In the genomic region with DNA sequence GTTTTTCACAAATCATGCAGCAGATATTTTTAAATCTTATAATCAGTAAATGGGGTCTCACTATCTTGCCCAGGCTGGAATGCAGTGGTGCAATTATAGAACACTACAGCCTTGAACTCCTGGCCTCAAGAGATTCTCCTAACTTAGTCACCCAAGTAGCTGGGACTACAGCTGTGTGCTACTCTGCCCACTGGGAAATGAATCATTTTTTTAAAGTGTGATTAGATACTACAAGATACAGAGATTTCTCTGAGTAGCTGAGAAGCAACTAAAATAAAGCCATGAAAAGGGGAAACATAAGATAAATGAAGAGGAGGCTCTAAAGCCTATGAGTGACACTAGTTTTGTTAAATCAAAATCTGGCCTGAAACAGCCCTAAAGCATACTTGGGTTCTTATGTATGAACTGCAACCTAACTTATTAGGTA, we compare ENCODE assay signal across 17 cellular contexts.
A peak's percentile ranks its signal among the peaks of the same experiment; 100 is the strongest.
DNase-seq lines count a peak whose midpoint lies in the region; ATAC-seq, FAIRE-seq and TF ChIP-seq lines count a peak whose summit lies in the region.
"Had no signal": no experiment of that assay in that cellular context is flagged by ENCODE, and none has a peak within 500 bp of the region (broad histone marks: within the 10 kb centered on the region; RNA-seq: fewer than 3 reads in every experiment).

No MANE protein-coding gene starts in this region.

- intact Hi-C loops in IMR-90 (cut with micrococcal nuclease) (no loop called here), GM12878 (cut with micrococcal nuclease; ENCODE audit: unreplicated experiment) (no loop called here)

- no peak overlapping the region for H2AFZ ChIP-seq in IMR-90 (replicated peaks; ENCODE audit: low read length, poor library complexity)
- H2AFZ ChIP-seq in GM12878 (ENCODE audit: control insufficient read depth, low read depth, low read length) = no peak overlapping the region
- H2AFZ ChIP-seq: PC-9 had no signal

- POLR2A ChIA-PET in IMR-90 (lab: Charles Lee; ENCODE audit: unreplicated experiment) (no interaction called here), GM12878 (lab: Charles Lee) (no interaction called here)

- H2BK5ac ChIP-seq in IMR-90 (ENCODE audit: low read depth, low read length, poor library complexity, severe bottlenecking) = no peak overlapping the region

- H2AK9ac ChIP-seq in IMR-90 (replicated peaks; ENCODE audit: low read depth, low read length, poor library complexity) = no peak overlapping the region

- H2AK5ac ChIP-seq in IMR-90 (ENCODE audit: low read depth, low read length) = no peak overlapping the region

- H3K36me3 ChIP-seq in IMR-90 (ENCODE audit: control insufficient read depth, insufficient read depth, low read length) (no peaks in the 10 kb centered on the region), GM12878 (ENCODE audit: control insufficient read depth in 2 of 2, insufficient read depth in 2 of 2, low read length in 1 of 2) (no peaks in the 10 kb centered on the region)
- H3K36me3 ChIP-seq: right atrium auricular region, thoracic aorta had no signal

- H4K91ac ChIP-seq in IMR-90 (ENCODE audit: insufficient read depth, low read depth, low read length) = no peak overlapping the region

- BruUV-seq in IMR-90 (replicated peaks; lab: Mats Ljungman, UMichigan) (no TSS peak), GM12878 (replicated peaks; lab: Mats Ljungman, UMichigan) (no TSS peak)

- H3K4me1 ChIP-seq in IMR-90 (ENCODE audit: control insufficient read depth, insufficient read depth, low read length) (no peaks in the 10 kb centered on the region), GM12878 (ENCODE audit: control insufficient read depth, insufficient read depth, low read length) (peaks cover 8% of the 10 kb centered on the region)
- H3K4me1 ChIP-seq: right atrium auricular region had no signal

- no peak for FAIRE-seq in GM12878 (lab: Jason Lieb, UNC)
- FAIRE-seq: D721Med, islet of Langerhans had no signal

- TF ChIP-seq RAD21 in IMR-90 (IDR thresholded peaks at IDR 0.05; ENCODE audit: low read length) (no peak), GM12878 (IDR thresholded peaks at IDR 0.05; ENCODE audit: insufficient read depth, low read depth, low read length) (no peak)

- H2BK15ac ChIP-seq in IMR-90 (ENCODE audit: low read depth, low read length) = no peak overlapping the region

- no peak for TF ChIP-seq EP300 in GM12878 (IDR thresholded peaks at IDR 0.05; ENCODE audit: borderline replicate concordance in 1 of 2, control insufficient read depth in 1 of 2, low read depth in 2 of 2, low read length in 2 of 2)

- no peak overlapping the region for H3K14ac ChIP-seq in IMR-90 (replicated peaks; ENCODE audit: low read depth, low read length)

- H3K79me1 ChIP-seq in IMR-90 (ENCODE audit: low read depth in 1 of 2, low read length in 2 of 2) = peaks cover 20 to 54% of the 10 kb centered on the region in 2 experiments

- dilution Hi-C loops in IMR-90 (cut with HindIII; ENCODE audit: low sequenced_read_pairs, unreplicated experiment) = no loop called here

- ATAC-seq in IMR-90 (ENCODE audit: low read depth) = peak; percentile 51
- ATAC-seq in GM12878 = no peak
- ATAC-seq in GM18909 (IDR thresholded peaks at IDR 0.05; ENCODE audit: poor library complexity, unreplicated experiment) = no peak
- no peak for ATAC-seq in HG03342 (IDR thresholded peaks at IDR 0.05; ENCODE audit: unreplicated experiment)

- H4K8ac ChIP-seq in IMR-90 (ENCODE audit: low read depth in 2 of 2, low read length in 2 of 2) = no peak overlapping the region

- peaks cover 6% of the 10 kb centered on the region for H3K79me2 ChIP-seq in GM12878 (ENCODE audit: control insufficient read depth, insufficient read depth, low read length)

- H3K27ac ChIP-seq in IMR-90 (ENCODE audit: insufficient read depth, low read length) (no peak overlapping the region), GM12878 (ENCODE audit: control insufficient read depth, insufficient read depth) (no peak overlapping the region)
- H3K27ac ChIP-seq: PC-9, right atrium auricular region, thoracic aorta, VCaP had no signal

- no peaks in the 10 kb centered on the region for H3K9me3 ChIP-seq in IMR-90 (ENCODE audit: control insufficient read depth, insufficient read depth, low read length)
- no peaks in the 10 kb centered on the region; the same call in 2 of the 3 replicates for H3K9me3 ChIP-seq in GM12878 (replicated peaks; ENCODE audit: control insufficient read depth, insufficient read depth, low read length)
- H3K9me3 ChIP-seq: right atrium auricular region, thoracic aorta had no signal

- no peaks in the 10 kb centered on the region for H3K27me3 ChIP-seq in IMR-90 (ENCODE audit: control insufficient read depth, insufficient read depth, low read length)
- H3K27me3 ChIP-seq in GM12878 (replicated peaks in 1 of 2; ENCODE audit: control insufficient read depth in 2 of 2, insufficient read depth in 2 of 2, low read length in 1 of 2) = no peaks in the 10 kb centered on the region
- H3K27me3 ChIP-seq: right atrium auricular region had no signal

- TF ChIP-seq POLR2A in IMR-90 (IDR thresholded peaks at IDR 0.05; ENCODE audit: low read depth, low read length) = no peak
- TF ChIP-seq POLR2A in GM12878 (IDR thresholded peaks at IDR 0.05; ENCODE audit: low read depth, low read length) = no peak

- H2BK20ac ChIP-seq in IMR-90 (ENCODE audit: low read depth, low read length) = no peak overlapping the region

- no peak overlapping the region for H3K4me3 ChIP-seq in IMR-90 (ENCODE audit: insufficient read depth, low read depth, low read length)
- no peak overlapping the region for H3K4me3 ChIP-seq in GM12878
- H3K4me3 ChIP-seq: PC-9, right atrium auricular region, thoracic aorta had no signal

- H3K9me1 ChIP-seq in IMR-90 (ENCODE audit: insufficient read depth, low read length) = no peaks in the 10 kb centered on the region

- H4K20me1 ChIP-seq in IMR-90 (ENCODE audit: insufficient read depth, low read length) = peaks cover 8% of the 10 kb centered on the region; the same call in 1 of the 2 replicates
- no peaks in the 10 kb centered on the region for H4K20me1 ChIP-seq in GM12878 (ENCODE audit: control insufficient read depth, insufficient read depth)

- H3K56ac ChIP-seq in IMR-90 (ENCODE audit: extremely low read depth, insufficient read depth, low read length) = no peak overlapping the region

- H4K5ac ChIP-seq in IMR-90 (ENCODE audit: low read depth, low read length) = no peak overlapping the region

- H3K9ac ChIP-seq in IMR-90 (ENCODE audit: low read depth, low read length) (no peak overlapping the region), GM12878 (ENCODE audit: control insufficient read depth, insufficient read depth, low read length) (no peak overlapping the region)

- peak; percentile 51 for DNase-seq in EL
- peak; percentile 59 for DNase-seq in IMR-90
- no peak for DNase-seq in GM12878 (ENCODE audit: low read depth, low spot score)
- DNase-seq in glomerular visceral epithelial cell (ENCODE audit: extremely low spot score) = peak; percentile 7
- no peak for DNase-seq in globus pallidus (ENCODE audit: low spot score)
- DNase-seq in NCI-H510A (lab: John Stamatoyannopoulos, UW) = no peak
- DNase-seq: activated effector memory CD4-positive, alpha-beta T cell treated with Interleukin-2 at 50 U/mL for 16 hours; midbrain; NCI-H187 treated with DMSO at 0.1 percent for 48 hours; PC-9 had no signal

- TF ChIP-seq CTCF in IMR-90 (conservative IDR thresholded peaks at IDR 0.05; ENCODE audit: low read depth, low read length) = no peak
- no peak for TF ChIP-seq CTCF in GM12878 (IDR thresholded peaks at IDR 0.05 in 2 of 3, conservative IDR thresholded peaks at IDR 0.05 in 1 of 3; ENCODE audit: control insufficient read depth in 2 of 3, extremely low read depth in 1 of 3, insufficient read depth in 1 of 3, low read depth in 3 of 3, low read length in 3 of 3)

- in situ Hi-C loops in IMR-90 (cut with MboI; ENCODE audit: low sequenced_read_pairs) = no loop called here
- in situ Hi-C loops in GM12878 (cut with MboI) = no loop called here

- H3K18ac ChIP-seq in IMR-90 (ENCODE audit: low read depth, low read length) = no peak overlapping the region

- RAD21 ChIA-PET in GM12878 (lab: Charles Lee; ENCODE audit: unreplicated experiment) = no interaction called here

- H3K4ac ChIP-seq in IMR-90 (ENCODE audit: low read depth, low read length) = no peak overlapping the region

- H3K4me2 ChIP-seq in IMR-90 (ENCODE audit: low read depth, low read length) = no peak overlapping the region
- H3K4me2 ChIP-seq in GM12878 (ENCODE audit: control insufficient read depth, insufficient read depth) = no peak overlapping the region
- H3K4me2 ChIP-seq: PC-9 had no signal

- SMC1A ChIA-PET in GM12878 (lab: Charles Lee; ENCODE audit: uncharacterized antibody, unreplicated experiment) = interaction anchor here (0.6 to 1.5 kb wide), 2 partner anchors 13 to 294 kb away, joined by 3 read pairs; no protein-coding TSS in a partner anchor

- H3K23ac ChIP-seq in IMR-90 (ENCODE audit: low read depth, low read length) = no peak overlapping the region

- H2BK120ac ChIP-seq in IMR-90 (ENCODE audit: low read depth, low read length) = no peak overlapping the region

- CTCF ChIA-PET in IMR-90 (lab: Yijun Ruan, JAX) = interaction anchor here (0.9 kb wide), 1 partner anchor 13 kb away, joined by 4 read pairs; no protein-coding TSS in a partner anchor
- CTCF ChIA-PET in GM12878 (lab: Yijun Ruan, JAX) = interaction anchor here (0.8 to 1.0 kb wide), 2 partner anchors 8 to 374 kb away, joined by 3 to 4 read pairs; no protein-coding TSS in a partner anchor

TF ChIP-seq in IMR-90, 13 proteins besides CTCF, POLR2A, EP300 and RAD21 (continues in another document):
- TF ChIP-seq, protein P1, sequence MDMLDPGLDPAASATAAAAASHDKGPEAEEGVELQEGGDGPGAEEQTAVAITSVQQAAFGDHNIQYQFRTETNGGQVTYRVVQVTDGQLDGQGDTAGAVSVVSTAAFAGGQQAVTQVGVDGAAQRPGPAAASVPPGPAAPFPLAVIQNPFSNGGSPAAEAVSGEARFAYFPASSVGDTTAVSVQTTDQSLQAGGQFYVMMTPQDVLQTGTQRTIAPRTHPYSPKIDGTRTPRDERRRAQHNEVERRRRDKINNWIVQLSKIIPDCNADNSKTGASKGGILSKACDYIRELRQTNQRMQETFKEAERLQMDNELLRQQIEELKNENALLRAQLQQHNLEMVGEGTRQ (IDR thresholded peaks at IDR 0.05; ENCODE audit: low read depth, low read length) = no peak
- TF ChIP-seq MAFK (IDR thresholded peaks at IDR 0.05; ENCODE audit: low read depth, low read length) = no peak
- no peak for TF ChIP-seq NFE2L2 (IDR thresholded peaks at IDR 0.05; ENCODE audit: low read depth, low read length)

TF ChIP-seq in GM12878, 131 proteins besides CTCF, POLR2A, EP300 and RAD21 (continues in another document):
- TF ChIP-seq, protein P1 (IDR thresholded peaks at IDR 0.05; ENCODE audit: borderline replicate concordance, low read depth, low read length) = no peak

Comparison
In these comparisons a context has a peak if more than half of its experiments do, and no peak if none do; other contexts are left out.
1. DNase-seq: peak in EL (single experiment), IMR-90 (single experiment) and glomerular visceral epithelial cell (single experiment); none in GM12878 (single experiment), globus pallidus (single experiment) and NCI-H510A (single experiment).